8 cellular contexts compared by ENCODE assay signal in the genomic region with DNA sequence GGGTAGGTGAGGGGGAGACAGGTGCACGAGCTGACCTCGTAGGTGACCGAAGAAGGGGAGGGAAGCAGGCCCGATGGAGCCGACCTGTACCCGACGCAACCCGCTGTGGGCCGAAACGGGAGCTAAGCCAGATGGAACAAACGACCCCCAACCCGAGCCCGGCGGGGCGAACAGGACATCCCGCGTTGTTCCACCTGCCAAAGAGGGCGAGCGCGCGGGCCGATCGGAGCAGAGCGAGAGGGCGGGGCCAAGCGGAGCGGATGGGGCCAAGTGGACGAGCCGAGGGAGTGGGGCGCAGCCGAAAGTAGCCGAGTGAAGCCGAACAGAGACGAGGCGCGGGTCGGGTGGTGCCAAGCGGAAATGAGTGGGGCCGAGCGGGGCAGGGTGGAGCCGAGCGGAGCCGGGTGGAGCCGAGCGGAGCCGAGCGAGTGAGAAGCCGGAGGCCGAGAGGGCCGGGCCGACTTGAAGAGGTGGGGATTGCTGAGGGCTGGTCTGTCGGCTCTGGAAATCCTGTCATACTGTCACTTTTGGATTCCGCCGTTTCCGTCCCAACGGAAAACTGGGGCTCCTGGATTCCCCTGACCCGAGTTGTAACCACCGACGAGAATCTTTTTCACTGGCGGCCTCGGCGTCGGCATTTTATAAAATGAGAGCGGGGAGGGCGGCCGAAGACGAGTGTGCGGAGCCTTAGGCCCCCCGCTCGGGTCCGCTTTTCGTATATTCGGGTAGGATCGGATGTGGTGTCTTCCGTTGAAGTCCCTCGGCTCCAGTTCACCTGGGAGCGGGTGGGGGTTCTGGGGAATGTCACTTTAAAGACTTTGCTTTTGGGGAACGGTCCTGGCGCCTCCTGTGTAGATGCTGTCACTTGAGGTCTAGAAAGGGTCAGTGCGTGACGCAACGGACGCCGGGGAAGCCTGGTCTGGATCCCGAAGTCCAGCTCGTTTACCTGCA. TPM values are rescaled to one million over a fixed set of nuclear protein-coding genes. Genes with fewer than 3 reads are reported as not detected.
A peak's percentile ranks its signal among the peaks of the same experiment; 100 is the strongest.
DNase-seq lines count a peak whose midpoint lies in the region; ATAC-seq and TF ChIP-seq lines count a peak whose summit lies in the region.

No MANE protein-coding gene starts in this region.

- H3K4me3 ChIP-seq in OCI-LY7 (ENCODE audit: low read depth, low read length, poor library complexity, severe bottlenecking), result peak overlapping the region; percentile 62

- peaks cover 4 to 19% (median 15%) of the 10 kb centered on the region in 7 donors for H3K9me3 Mint-ChIP-seq in naive B cell

- no peaks in the 10 kb centered on the region for H3K9me2 ChIP-seq in OCI-LY7 (ENCODE audit: insufficient read depth, low read length)

- TF ChIP-seq CTCF in C4-2B (conservative IDR thresholded peaks at IDR 0.05) (no peak), OCI-LY7 (conservative IDR thresholded peaks at IDR 0.05; ENCODE audit: low read length) (no peak)

- H3K9me3 ChIP-seq in OCI-LY7 (ENCODE audit: low read length), result no peaks in the 10 kb centered on the region

- H3K36me3 Mint-ChIP-seq in naive B cell, result peaks cover 9 to 20% of the 10 kb centered on the region in 2 donors

- CTCF ChIA-PET in OCI-LY7 (lab: Charles Lee; ENCODE audit: unreplicated experiment), result no interaction called here

- H3K4me3 Mint-ChIP-seq in naive B cell, result peak overlapping the region; percentile 80 to 96 (median 92)

- H3K4me1 Mint-ChIP-seq in naive B cell, result peaks cover 18 to 33% (median 26%) of the 10 kb centered on the region in 3 donors

- intact Hi-C loops in OCI-LY7 (cut with micrococcal nuclease; ENCODE audit: unreplicated experiment), result loop anchor here (2.0 to 10.0 kb wide), 3 partner anchors 227 to 361 kb away; a partner anchor contains a TSS

- POLR2A ChIA-PET in OCI-LY7 (lab: Charles Lee), result no interaction called here

- H4K20me1 ChIP-seq in OCI-LY7 (ENCODE audit: insufficient read depth, low read length), result no peaks in the 10 kb centered on the region

- no peaks in the 10 kb centered on the region for H3K36me3 ChIP-seq in OCI-LY7 (ENCODE audit: insufficient read depth, low read length)

- H2AFZ ChIP-seq in OCI-LY7 (ENCODE audit: low read length), result peak overlapping the region; percentile 93

- H3K4me2 ChIP-seq in OCI-LY7 (ENCODE audit: low read length), result peak overlapping the region; percentile 74

- peaks cover 3 to 23% (median 21%) of the 10 kb centered on the region in 3 donors for H3K27me3 Mint-ChIP-seq in naive B cell

- H3K27ac Mint-ChIP-seq in naive B cell, result peak overlapping the region in 5 of 6 donors; percentile 82 to 93 (median 85)

- peaks cover 19% of the 10 kb centered on the region for H3K4me1 ChIP-seq in OCI-LY7 (ENCODE audit: insufficient read depth, low read length, poor library complexity, severe bottlenecking)

- ATAC-seq in GM19395 (IDR thresholded peaks at IDR 0.05; ENCODE audit: unreplicated experiment) (peak; percentile 99), HG03520 (IDR thresholded peaks at IDR 0.05; ENCODE audit: unreplicated experiment) (peak; percentile 93), naive B cell (ENCODE audit: low read depth in 2 of 2) (peak; percentile 96 to 97)

- DNase-seq in OCI-LY7 (ENCODE audit: low spot score) (peak; percentile 82), fibroblast of gingiva (ENCODE audit: low read depth) (peak; percentile 76), naive B cell (peak; percentile 86)
- peak; percentile 89 to 93 for DNase-seq in activated T-helper 1 cell treated with anti-CD3 and anti-CD28 coated beads, Interleukin-2, amount 50 U/mL, for 16 hours (ENCODE audit: low read depth in 1 of 2, low spot score in 1 of 2)
- peak; percentile 83 to 91 for DNase-seq in stimulated activated CD8-positive, alpha-beta memory T cell treated with anti-CD3 and anti-CD28 coated beads, Interleukin-7, amount 100 ng/mL, for 4 hours (ENCODE audit: low read depth in 2 of 2)

- peak overlapping the region; percentile 55 for H3K27ac ChIP-seq in C4-2B
- no peak overlapping the region for H3K27ac ChIP-seq in OCI-LY7 (ENCODE audit: low read depth, low read length, poor library complexity, severe bottlenecking)

- H3K79me2 ChIP-seq in OCI-LY7 (ENCODE audit: insufficient read depth, low read depth, low read length), result no peaks in the 10 kb centered on the region

- no TSS peak for BruUV-seq in OCI-LY7 (replicated peaks; lab: Mats Ljungman, UMichigan)

RNA-seq across cellular contexts. Expression of a gene that starts 15.6 kb away (rescaled TPM):
- not detected in 2 replicates for total RNA-seq in OCI-LY7 (2014; rRNA removed; shearing (Covaris generic))
- total RNA-seq in OCI-LY7 (2022), result not detected in 2 replicates
- polyA plus RNA-seq in naive B cell (ENCODE audit: low read depth in 6 of 6), result not detected
